27 cellular contexts compared by ENCODE assay signal in the genomic region with DNA sequence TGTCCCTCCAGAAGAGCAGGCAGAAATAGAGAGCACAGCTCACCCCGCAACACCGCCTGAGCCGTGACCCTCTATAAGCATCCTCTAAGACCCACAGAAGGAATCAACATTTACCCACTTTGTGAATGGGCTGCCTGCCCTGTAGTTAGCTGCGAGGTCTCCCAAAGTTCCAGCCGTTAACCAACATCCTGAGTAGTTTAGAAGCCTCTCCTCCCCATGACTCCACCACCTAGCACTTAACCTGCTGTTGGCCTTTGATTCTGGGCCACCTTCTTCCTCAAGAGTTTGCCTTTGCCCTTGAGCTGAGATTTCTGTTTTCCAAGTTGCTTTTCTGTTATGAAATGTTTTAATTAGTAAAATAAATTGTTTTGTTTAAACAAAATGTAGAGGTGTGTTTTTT.
"Had no signal": no experiment of that assay in that cellular context is flagged by ENCODE, and none has a peak within 500 bp of the region (broad histone marks: within the 10 kb centered on the region; RNA-seq: fewer than 3 reads in every experiment).

No MANE protein-coding gene starts in this region.

- H3K36me3 ChIP-seq: heart left ventricle, lower lobe of right lung, pancreas, prostate gland, spleen, tibial nerve, vagina had no signal

- H3K27ac ChIP-seq: heart left ventricle, lower lobe of right lung, pancreas, prostate gland, spleen, tibial nerve, vagina had no signal

- H3K4me1 Mint-ChIP-seq: immature natural killer cell; mesothelial cell of epicardium; naive B cell; natural killer cell; stimulated activated memory B cell treated with anti-CD40 and anti-IgM and Interleukin-4, amounts not matched to agents 10 μg/mL and 1 μg/mL and 100 μg/mL, for 72 hours; stimulated activated naive CD8-positive, alpha-beta T cell treated with anti-CD3 and anti-CD28 coated beads, Interleukin-15, amount 100 ng/mL, for 72 hours had no signal

- H3K27ac Mint-ChIP-seq: mesothelial cell of epicardium; natural killer cell; stimulated activated memory B cell treated with anti-CD40 and anti-IgM and Interleukin-4, amounts not matched to agents 10 μg/mL and 1 μg/mL and 100 μg/mL, for 72 hours; type B pancreatic cell had no signal

- H3K27me3 Mint-ChIP-seq: stimulated activated memory B cell treated with anti-CD40 and anti-IgM and Interleukin-4, amounts not matched to agents 10 μg/mL and 1 μg/mL and 100 μg/mL, for 72 hours; stimulated activated naive CD8-positive, alpha-beta T cell treated with anti-CD3 and anti-CD28 coated beads, Interleukin-15, amount 100 ng/mL, for 72 hours; type B pancreatic cell had no signal

- H3K4me1 ChIP-seq: heart left ventricle, lower lobe of right lung, pancreas, prostate gland, spleen, tibial nerve, vagina had no signal

- H3K4me3 ChIP-seq: heart left ventricle, lower lobe of right lung, pancreas, prostate gland, spleen, tibial nerve, vagina had no signal

- H3K4me3 Mint-ChIP-seq: immature natural killer cell; mesothelial cell of epicardium; naive B cell; natural killer cell; stimulated activated memory B cell treated with anti-CD40 and anti-IgM and Interleukin-4, amounts not matched to agents 10 μg/mL and 1 μg/mL and 100 μg/mL, for 72 hours; stimulated activated naive CD8-positive, alpha-beta T cell treated with anti-CD3 and anti-CD28 coated beads, Interleukin-15, amount 100 ng/mL, for 72 hours; type B pancreatic cell had no signal

- H3K36me3 Mint-ChIP-seq: immature natural killer cell, mesothelial cell of epicardium, natural killer cell, type B pancreatic cell had no signal

- ATAC-seq: heart left ventricle; left ventricle myocardium superior; natural killer cell; pancreas; right cardiac atrium; sciatic nerve; stimulated activated memory B cell treated with anti-CD40 and anti-IgM and Interleukin-4, amounts not matched to agents 10 μg/mL and 1 μg/mL and 100 μg/mL, for 72 hours; stimulated activated naive CD8-positive, alpha-beta T cell treated with anti-CD3 and anti-CD28 coated beads, Interleukin-15, amount 100 ng/mL, for 72 hours had no signal

- H3K27me3 ChIP-seq: pancreas, spleen, tibial nerve, vagina had no signal

- H3K9me3 ChIP-seq: lower lobe of right lung, pancreas, prostate gland, spleen, tibial nerve, vagina had no signal

- H3K9me3 Mint-ChIP-seq: immature natural killer cell; naive B cell; natural killer cell; stimulated activated memory B cell treated with anti-CD40 and anti-IgM and Interleukin-4, amounts not matched to agents 10 μg/mL and 1 μg/mL and 100 μg/mL, for 72 hours; stimulated activated naive CD8-positive, alpha-beta T cell treated with anti-CD3 and anti-CD28 coated beads, Interleukin-15, amount 100 ng/mL, for 72 hours had no signal

- DNase-seq: heart left ventricle; hypothalamus; immature natural killer cell; kidney; left ventricle myocardium superior; lower lobe of right lung; mammary epithelial cell; mesenchymal stem cell; naive B cell; natural killer cell; nucleus accumbens; retina; small intestine; spleen; stimulated activated CD4-positive, alpha-beta T cell treated with anti-CD3 and anti-CD28 coated beads, Interleukin-4, amount 100 ng/mL, for 24 hours; stimulated activated naive CD4-positive, alpha-beta T cell treated with Interleukin-2 at 50 U/mL for 16 hours; stimulated activated naive CD8-positive, alpha-beta T cell treated with anti-CD3 and anti-CD28 coated beads, Interleukin-15, amount 100 ng/mL, for 72 hours; substantia nigra had no signal
